ENCODE assay signal across 8 cellular contexts in the genomic region with DNA sequence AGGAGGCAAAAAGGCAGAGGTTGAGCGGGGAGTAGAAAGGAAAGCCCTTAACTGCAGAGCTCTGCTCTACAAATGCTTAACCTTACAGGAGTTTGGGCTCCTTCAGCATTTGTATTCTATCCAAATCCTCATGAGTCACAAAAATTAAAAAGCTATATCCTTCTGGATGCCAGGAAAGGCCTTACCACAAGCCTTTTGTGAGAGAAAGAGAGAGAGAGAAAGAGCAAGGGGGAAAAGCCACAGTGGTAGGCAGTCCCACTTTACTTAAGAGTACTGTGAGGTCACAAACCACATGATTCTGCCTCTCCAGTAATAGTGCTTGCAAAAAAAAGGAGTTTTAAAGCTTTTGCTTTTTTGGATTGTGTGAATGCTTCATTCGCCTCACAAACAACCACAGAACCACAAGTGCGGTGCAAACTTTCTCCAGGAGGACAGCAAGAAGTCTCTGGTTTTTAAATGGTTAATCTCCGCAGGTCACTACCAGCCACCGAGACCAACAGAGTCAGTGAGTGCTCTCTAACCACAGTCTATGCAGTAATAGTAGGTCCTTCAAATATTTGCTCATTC. TPM values are rescaled to one million over a fixed set of nuclear protein-coding genes. Genes with fewer than 3 reads are reported as not detected.
DNase-seq lines count a peak whose midpoint lies in the region; ATAC-seq and TF ChIP-seq lines count a peak whose summit lies in the region.

TSS of gene RUNX2 (plus strand) at position 375 of the 567 bp plus-strand sequence. CDS start 397 bp downstream, outside the sequence.

- no peak within 1 kb of the TSS for H2BK120ac ChIP-seq in mesenchymal stem cell (ENCODE audit: low read depth, low read length)

- H3K27me3 Mint-ChIP-seq in brain: no peaks in the 10 kb centered on the region

- H3K4me2 ChIP-seq in mesenchymal stem cell (ENCODE audit: low read length, poor library complexity, severe bottlenecking): peak within 1 kb of the TSS; percentile 63

- no peaks in the 10 kb centered on the region for H3K27me3 ChIP-seq in mesenchymal stem cell (ENCODE audit: control insufficient read depth in 1 of 2, insufficient read depth in 1 of 2, low read length in 2 of 2)

- peak within 1 kb of the TSS; percentile 63 for H2AFZ ChIP-seq in mesenchymal stem cell (ENCODE audit: low read depth, low read length)

- 53% methylated on average over 4 of the region's 5 CpGs for WGBS in mesenchymal stem cell

- H3K79me1 ChIP-seq in mesenchymal stem cell (replicated peaks; ENCODE audit: low read length, poor library complexity, severe bottlenecking): peaks cover 3% of the 10 kb centered on the region

- no peak for TF ChIP-seq CTCF in brain (conservative IDR thresholded peaks at IDR 0.05)
- TF ChIP-seq CTCF in GM13977 (IDR thresholded peaks at IDR 0.05; ENCODE audit: extremely low read depth, insufficient read depth, missing control alignments): no peak

- H3K23ac ChIP-seq in mesenchymal stem cell (ENCODE audit: low read length in 2 of 2): no peak within 1 kb of the TSS

- in situ Hi-C loops in GM13977 (cut with MboI; ENCODE audit: low pct_unique_long_range_greater_than_20kb, low sequenced_read_pairs, unreplicated experiment): no loop called here

- no peaks in the 10 kb centered on the region for H3K9me3 ChIP-seq in mesenchymal stem cell (ENCODE audit: control insufficient read depth, low read length)

- H3K9ac ChIP-seq in mesenchymal stem cell (ENCODE audit: low read length): peak within 1 kb of the TSS; percentile 76

- H3K4ac ChIP-seq in mesenchymal stem cell (ENCODE audit: low read depth in 1 of 2, low read length in 2 of 2): no peak within 1 kb of the TSS

- peak within 1 kb of the TSS in 1 of 2 experiments; percentile 54 for H3K4me3 ChIP-seq in mesenchymal stem cell (ENCODE audit: insufficient read depth in 1 of 2, low read depth in 1 of 2, low read length in 2 of 2)

- H4K8ac ChIP-seq in mesenchymal stem cell (ENCODE audit: low read length): no peak within 1 kb of the TSS

- no peaks in the 10 kb centered on the region for H3K9me3 Mint-ChIP-seq in brain

- no peak within 1 kb of the TSS for H2AK5ac ChIP-seq in mesenchymal stem cell (ENCODE audit: low read length, severe bottlenecking)

- H3K14ac ChIP-seq in mesenchymal stem cell (ENCODE audit: low read length in 2 of 2): no peak within 1 kb of the TSS

- no peak for ATAC-seq in HG02610 (IDR thresholded peaks at IDR 0.05; ENCODE audit: unreplicated experiment)
- no peak for ATAC-seq in HG03095 (IDR thresholded peaks at IDR 0.05; ENCODE audit: unreplicated experiment)

- H2BK5ac ChIP-seq in mesenchymal stem cell (ENCODE audit: low read depth, low read length, poor library complexity, severe bottlenecking): no peak within 1 kb of the TSS

- peaks cover 44% of the 10 kb centered on the region for H3K4me1 Mint-ChIP-seq in brain

- no peak within 1 kb of the TSS for H2BK15ac ChIP-seq in mesenchymal stem cell (ENCODE audit: low read depth, poor library complexity, severe bottlenecking)

- peak within 1 kb of the TSS in 3 of 5 experiments; percentile 51 to 78 (median 53) for H3K27ac Mint-ChIP-seq in brain

- peak within 1 kb of the TSS in 1 of 2 experiments; percentile 21 for H3K18ac ChIP-seq in mesenchymal stem cell (ENCODE audit: low read depth in 1 of 2, low read length in 2 of 2)

- H4K91ac ChIP-seq in mesenchymal stem cell (ENCODE audit: low read length): no peak within 1 kb of the TSS

- no peak within 1 kb of the TSS for H2BK12ac ChIP-seq in mesenchymal stem cell (ENCODE audit: low read length in 2 of 2)

- DNase-seq in AG08395 (ENCODE audit: low spot score) (peak; percentile 62), HuH-7.5 (ENCODE audit: low spot score) (peak; percentile 1), mesenchymal stem cell (peak; percentile 74), GM13977 (ENCODE audit: low spot score) (no peak)
- DNase-seq in NK-92 treated with Interleukin-12 subunit alpha and Interleukin-12 subunit beta, amount 100 ng/mL, for 24 hours (lab: John Stamatoyannopoulos, UW): no peak

- peak within 1 kb of the TSS in 4 of 5 experiments; percentile 46 to 76 (median 56) for H3K4me3 Mint-ChIP-seq in brain

- H3K36me3 Mint-ChIP-seq in brain: no peaks in the 10 kb centered on the region

- H3K36me3 ChIP-seq in mesenchymal stem cell (ENCODE audit: control insufficient read depth in 1 of 2, insufficient read depth in 2 of 2, low read depth in 1 of 2, low read length in 2 of 2): no peaks in the 10 kb centered on the region

- peaks cover 1% of the 10 kb centered on the region for H3K4me1 ChIP-seq in mesenchymal stem cell (ENCODE audit: control insufficient read depth, insufficient read depth, low read depth, low read length)

- peak within 1 kb of the TSS; percentile 22 for H3K27ac ChIP-seq in mesenchymal stem cell (ENCODE audit: low read length, poor library complexity, severe bottlenecking)

RNA-seq across cellular contexts. Expression of gene RUNX2, which starts in this region (rescaled TPM):
- polyA plus RNA-seq in brain (ENCODE audit: insufficient read depth, low read depth, low replicate concordance): 0.31 TPM
- 14.9 TPM for polyA plus RNA-seq in mesenchymal stem cell (2013, experiment 1 of 2)
- 14.2 TPM for polyA plus RNA-seq in mesenchymal stem cell (2013, experiment 2 of 2)

Comparison
In these comparisons a context has a peak if more than half of its experiments do, and no peak if none do; other contexts are left out.
1. DNase-seq: peak in AG08395 (single experiment), HuH-7.5 (single experiment) and mesenchymal stem cell (single experiment); none in GM13977 (single experiment) and NK-92 treated with Interleukin-12 subunit alpha and Interleukin-12 subunit beta, amount 100 ng/mL, for 24 hours (single experiment).